In the genomic region with DNA sequence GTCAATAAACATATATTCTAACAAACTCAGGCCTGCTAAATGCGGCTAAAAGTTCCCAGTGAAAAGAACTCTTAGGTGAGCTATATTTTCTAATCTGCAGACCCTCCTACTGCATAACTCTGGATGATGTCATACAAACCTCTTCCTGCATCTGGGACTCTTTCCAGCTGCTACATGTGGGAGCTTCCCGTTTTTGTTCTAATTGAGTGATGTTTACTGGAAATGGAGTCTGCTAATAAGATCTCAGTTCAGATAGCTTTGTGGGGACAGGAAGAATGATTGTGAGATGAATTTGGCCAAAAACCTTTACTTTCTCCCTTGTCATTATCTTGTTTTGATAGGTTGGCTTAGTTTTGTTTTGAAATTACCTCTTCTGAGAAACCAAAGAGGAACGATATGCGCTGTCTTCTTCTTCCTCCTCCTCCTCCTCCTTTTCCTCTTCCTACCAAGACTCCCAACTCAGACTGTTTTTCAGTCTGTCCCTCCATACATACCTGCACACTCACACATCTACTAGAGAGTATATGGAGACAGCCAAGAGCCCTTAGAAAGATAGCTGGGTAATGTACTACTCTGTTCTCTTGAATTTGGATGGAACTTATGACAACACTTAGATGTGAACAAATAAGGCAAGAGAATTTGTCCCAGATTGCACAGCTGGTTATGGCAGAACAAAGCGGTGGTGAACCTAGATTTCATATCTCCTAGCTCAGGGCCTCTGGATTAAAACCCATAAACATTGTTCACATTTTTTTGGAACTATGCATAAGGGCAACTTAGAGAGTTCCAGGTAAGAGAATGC, we compare ENCODE assay signal across 8 cellular contexts. TPM values are rescaled to one million over a fixed set of nuclear protein-coding genes. Genes with fewer than 3 reads are reported as not detected.
DNase-seq lines count a peak whose midpoint lies in the region; TF ChIP-seq lines count a peak whose summit lies in the region.

No MANE protein-coding gene starts in this region.

- H3K4me1 ChIP-seq in BE2C (no peaks in the 10 kb centered on the region; the same call in 1 of the 2 replicates), muscle layer of duodenum (ENCODE audit: control insufficient read depth in 1 of 2, insufficient read depth in 2 of 2, low read length in 2 of 2) (peaks cover 0 to 10% of the 10 kb centered on the region in 2 donors)

- in situ Hi-C loops in GM13977 (cut with MboI; ENCODE audit: low pct_unique_long_range_greater_than_20kb, low sequenced_read_pairs, unreplicated experiment): no loop called here

- H3K36me3 ChIP-seq in BE2C (no peaks in the 10 kb centered on the region), muscle layer of duodenum (ENCODE audit: control insufficient read depth in 1 of 2, insufficient read depth in 2 of 2, low read length in 2 of 2) (no peaks in the 10 kb centered on the region)

- TF ChIP-seq CTCF in BE2C (IDR thresholded peaks at IDR 0.05; ENCODE audit: low read depth, low read length): no peak
- no peak for TF ChIP-seq CTCF in choroid plexus epithelial cell (conservative IDR thresholded peaks at IDR 0.05; ENCODE audit: low read depth, low read length)
- no peak for TF ChIP-seq CTCF in GM13977 (IDR thresholded peaks at IDR 0.05; ENCODE audit: extremely low read depth, insufficient read depth, missing control alignments)

- H3K9me3 ChIP-seq in BE2C: no peaks in the 10 kb centered on the region
- H3K9me3 ChIP-seq in muscle layer of duodenum (ENCODE audit: control insufficient read depth in 1 of 2, low read length in 2 of 2): no peaks in the 10 kb centered on the region

- H3K4me3 ChIP-seq in BE2C (ENCODE audit: low read depth, low read length): peak overlapping the region; percentile 19
- peak overlapping the region; percentile 12 for H3K4me3 ChIP-seq in choroid plexus epithelial cell (ENCODE audit: low read depth, low read length)
- H3K4me3 ChIP-seq in muscle layer of duodenum (ENCODE audit: low read depth in 1 of 2, low read length in 2 of 2): peak overlapping the region in 1 of 2 donors; percentile 7

- DNase-seq in BE2C (peak; percentile 34), MV-4-11 (lab: John Stamatoyannopoulos, UW) (peak; percentile 70), choroid plexus epithelial cell (ENCODE audit: low read depth) (peak; percentile 83), DMS114 treated with DMSO at 0.1 percent for 48 hours (lab: John Stamatoyannopoulos, UW; ENCODE audit: unreplicated experiment) (no peak), mesenteric fat pad (ENCODE audit: low spot score) (no peak), GM13977 (ENCODE audit: low spot score) (no peak), NCI-H526 (lab: John Stamatoyannopoulos, UW) (no peak)

- H3K27me3 ChIP-seq in BE2C (no peaks in the 10 kb centered on the region), muscle layer of duodenum (ENCODE audit: low read depth, low read length) (no peaks in the 10 kb centered on the region)

- peak overlapping the region; percentile 70 for H3K27ac ChIP-seq in muscle layer of duodenum (ENCODE audit: low read length)

RNA-seq across cellular contexts. Expression of gene AAK1, which starts 39.8 kb away (rescaled TPM):
- polyA plus RNA-seq in BE2C (2012; ENCODE audit: insufficient read depth, insufficient read length, low read depth): 11.6 TPM
- total RNA-seq in mesenteric fat pad: 73.6 TPM

RNA-seq across cellular contexts. Expression of gene ANXA4, which starts 58.6 kb away (rescaled TPM):
- 4.1 TPM for polyA plus RNA-seq in BE2C (2012; ENCODE audit: insufficient read depth, insufficient read length, low read depth)
- 58.3 TPM for total RNA-seq in mesenteric fat pad

Comparison
In these comparisons a context has a peak if more than half of its experiments do, and no peak if none do; other contexts are left out.
1. DNase-seq: peak in BE2C (single experiment), MV-4-11 (single experiment) and choroid plexus epithelial cell (single experiment); none in DMS114 treated with DMSO at 0.1 percent for 48 hours (single experiment), mesenteric fat pad (single experiment), GM13977 (single experiment) and NCI-H526 (0 of 2).